24 cellular contexts compared by ENCODE assay signal in the genomic region with DNA sequence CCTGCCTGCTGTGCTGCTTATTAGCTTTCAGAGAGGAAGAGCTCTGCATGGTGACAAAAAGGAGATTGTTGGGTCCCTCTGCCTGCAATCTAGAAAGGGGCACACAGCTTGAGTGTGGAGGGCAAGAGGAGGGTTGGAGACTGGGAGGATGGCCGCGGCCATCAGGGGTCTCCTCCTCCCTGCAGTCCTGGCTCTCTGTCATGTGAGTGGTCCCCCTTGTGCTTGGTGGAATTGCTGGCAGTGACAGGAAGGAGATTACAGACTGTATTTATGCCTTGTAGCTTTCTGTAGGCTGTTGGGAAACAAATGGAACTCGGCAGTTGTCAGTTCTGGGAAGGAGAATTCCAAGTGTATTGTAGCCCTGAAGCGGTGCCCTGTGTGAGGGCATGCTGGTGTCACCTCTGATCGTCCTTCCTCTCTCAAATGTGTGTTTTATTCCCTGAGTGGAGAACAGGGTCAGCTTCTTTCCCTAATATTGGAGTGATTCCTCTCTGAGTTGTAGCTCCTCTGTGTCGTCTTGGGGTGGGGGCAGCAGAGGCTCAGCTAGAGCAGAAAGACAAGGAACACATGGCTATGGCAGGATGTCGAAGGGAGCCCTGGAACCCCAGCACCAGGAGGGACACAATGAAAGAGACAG.
DNase-seq lines count a peak whose midpoint lies in the region; ATAC-seq and TF ChIP-seq lines count a peak whose summit lies in the region.
"Had no signal": no experiment of that assay in that cellular context is flagged by ENCODE, and none has a peak within 500 bp of the region (broad histone marks: within the 10 kb centered on the region; RNA-seq: fewer than 3 reads in every experiment).

No MANE protein-coding gene starts in this region.

- no peaks in the 10 kb centered on the region for H3K9me3 ChIP-seq in neuronal stem cell (replicated peaks in 1 of 2; ENCODE audit: control insufficient read depth in 2 of 2, insufficient read depth in 1 of 2, low read depth in 1 of 2, low read length in 2 of 2)
- H3K9me3 ChIP-seq: BLaER1 treated with 17β-estradiol and CSF1 and Interleukin-3, amounts not matched to agents 10 nM and 100 nM; HAP-1; MG63 had no signal

- TF ChIP-seq CTCF in dorsolateral prefrontal cortex (IDR thresholded peaks at IDR 0.05 in 54 of 56, conservative IDR thresholded peaks at IDR 0.05 in 2 of 56; ENCODE audit: low read depth in 1 of 56, partially characterized antibody in 56 of 56): no peak

- H4K8ac ChIP-seq in neuronal stem cell (ENCODE audit: low read depth, low read length): no peak overlapping the region

- H3K27ac ChIP-seq in angular gyrus (ENCODE audit: low read depth, low read length) (peak overlapping the region; percentile 76), dorsolateral prefrontal cortex (peak overlapping the region in 53 of 59 donors; percentile 1 to 87 (median 58)), neuronal stem cell (replicated peaks; ENCODE audit: low read length) (no peak overlapping the region)
- H3K27ac ChIP-seq: BLaER1 treated with 17β-estradiol and CSF1 and Interleukin-3, amounts not matched to agents 10 nM and 100 nM had no signal

- H2BK5ac ChIP-seq in neuronal stem cell (ENCODE audit: low read length): no peak overlapping the region

- peaks cover 0 to 24% of the 10 kb centered on the region in 2 donors for H3K36me3 ChIP-seq in neuronal stem cell (replicated peaks in 1 of 2; ENCODE audit: control insufficient read depth in 2 of 2, insufficient read depth in 2 of 2, low read length in 2 of 2)
- H3K36me3 ChIP-seq: BLaER1 treated with 17β-estradiol and CSF1 and Interleukin-3, amounts not matched to agents 10 nM and 100 nM; HAP-1 had no signal

- DNase-seq in dorsolateral prefrontal cortex (no peak), mesenteric fat pad (ENCODE audit: low spot score) (peak; percentile 53), neuronal stem cell (ENCODE audit: low spot score) (no peak), COLO829 (ENCODE audit: low spot score) (no peak)
- DNase-seq in activated CD4-positive, alpha-beta T cell treated with anti-CD3 and anti-CD28 coated beads, Interleukin-2, amount 50 U/mL, for 48 hours: no peak
- DNase-seq: AML-193; CD4-positive, alpha-beta T cell; COR-L47; DMS53; HFFc6; IMR-90; KG1; MG63; NCI-H1105 treated with DMSO at 0.1 percent for 48 hours; NCI-H146; NCI-H1930; NCI-H2107; NCI-H524; NCI-H774 had no signal

- H3K4ac ChIP-seq in neuronal stem cell (ENCODE audit: low read length): no peak overlapping the region

- H2AK5ac ChIP-seq in neuronal stem cell (ENCODE audit: low read depth, low read length): no peak overlapping the region

- no peak overlapping the region for H3K9ac ChIP-seq in neuronal stem cell (ENCODE audit: low read depth, low read length, poor library complexity)
- H3K9ac ChIP-seq: BLaER1 treated with 17β-estradiol and CSF1 and Interleukin-3, amounts not matched to agents 10 nM and 100 nM had no signal

- H2BK15ac ChIP-seq in neuronal stem cell (ENCODE audit: low read length): no peak overlapping the region

- no peak overlapping the region for H2BK12ac ChIP-seq in neuronal stem cell (ENCODE audit: low read length)

- H4K91ac ChIP-seq in neuronal stem cell (ENCODE audit: low read depth, low read length, poor library complexity): no peak overlapping the region

- H3K14ac ChIP-seq in neuronal stem cell (ENCODE audit: low read length): peak overlapping the region; percentile 73

- H3K79me1 ChIP-seq in neuronal stem cell (ENCODE audit: low read depth, low read length): no peaks in the 10 kb centered on the region

- ATAC-seq in GM18867 (IDR thresholded peaks at IDR 0.05; ENCODE audit: unreplicated experiment): no peak
- ATAC-seq: GM23338 had no signal

- intact Hi-C loops in dorsolateral prefrontal cortex (cut with DNase I): loop anchor here in 1 of 2 donors (10.0 kb wide), 1 partner anchor 57 kb away; no protein-coding TSS in a partner anchor

- no CpG with 5 or more reads among the region's 7 CpGs for WGBS in neuronal stem cell (ENCODE audit: extremely low coverage in 2 of 2, insufficient read length in 2 of 2, insufficient replicate concordance in 1 of 2), 2 donors

- H3K23ac ChIP-seq in neuronal stem cell (ENCODE audit: low read depth, low read length, poor library complexity): no peak overlapping the region

- no peak overlapping the region for H3K4me2 ChIP-seq in neuronal stem cell (ENCODE audit: insufficient read depth, low read length, poor library complexity, severe bottlenecking)
- H3K4me2 ChIP-seq: BLaER1 treated with 17β-estradiol and CSF1 and Interleukin-3, amounts not matched to agents 10 nM and 100 nM; GM23338 had no signal

- H2BK120ac ChIP-seq in neuronal stem cell (ENCODE audit: low read depth, low read length): no peak overlapping the region

- H3K4me1 ChIP-seq in neuronal stem cell (ENCODE audit: control insufficient read depth in 2 of 2, insufficient read depth in 1 of 2, low read depth in 1 of 2, low read length in 2 of 2): peaks cover 12 to 18% of the 10 kb centered on the region in 2 donors
- H3K4me1 ChIP-seq: HAP-1 had no signal

- no peaks in the 10 kb centered on the region for H3K27me3 ChIP-seq in dorsolateral prefrontal cortex
- no peaks in the 10 kb centered on the region for H3K27me3 ChIP-seq in neuronal stem cell (ENCODE audit: control insufficient read depth in 3 of 3, insufficient read depth in 3 of 3, low read depth in 1 of 3, low read length in 3 of 3)
- H3K27me3 ChIP-seq: BLaER1 treated with 17β-estradiol and CSF1 and Interleukin-3, amounts not matched to agents 10 nM and 100 nM; MG63 had no signal

- H3K18ac ChIP-seq in neuronal stem cell (ENCODE audit: low read length): peak overlapping the region; percentile 25

- H3K4me3 ChIP-seq in dorsolateral prefrontal cortex (no peak overlapping the region), neuronal stem cell (ENCODE audit: low read length in 2 of 2) (no peak overlapping the region)
- H3K4me3 ChIP-seq: BLaER1 treated with 17β-estradiol and CSF1 and Interleukin-3, amounts not matched to agents 10 nM and 100 nM; GM23338; HAP-1; MG63 had no signal

- no peak overlapping the region for H2AFZ ChIP-seq in neuronal stem cell (ENCODE audit: low read length)
- H2AFZ ChIP-seq: GM23338 had no signal
